Comparison of ENCODE assay signal across 11 cellular contexts in the genomic region with DNA sequence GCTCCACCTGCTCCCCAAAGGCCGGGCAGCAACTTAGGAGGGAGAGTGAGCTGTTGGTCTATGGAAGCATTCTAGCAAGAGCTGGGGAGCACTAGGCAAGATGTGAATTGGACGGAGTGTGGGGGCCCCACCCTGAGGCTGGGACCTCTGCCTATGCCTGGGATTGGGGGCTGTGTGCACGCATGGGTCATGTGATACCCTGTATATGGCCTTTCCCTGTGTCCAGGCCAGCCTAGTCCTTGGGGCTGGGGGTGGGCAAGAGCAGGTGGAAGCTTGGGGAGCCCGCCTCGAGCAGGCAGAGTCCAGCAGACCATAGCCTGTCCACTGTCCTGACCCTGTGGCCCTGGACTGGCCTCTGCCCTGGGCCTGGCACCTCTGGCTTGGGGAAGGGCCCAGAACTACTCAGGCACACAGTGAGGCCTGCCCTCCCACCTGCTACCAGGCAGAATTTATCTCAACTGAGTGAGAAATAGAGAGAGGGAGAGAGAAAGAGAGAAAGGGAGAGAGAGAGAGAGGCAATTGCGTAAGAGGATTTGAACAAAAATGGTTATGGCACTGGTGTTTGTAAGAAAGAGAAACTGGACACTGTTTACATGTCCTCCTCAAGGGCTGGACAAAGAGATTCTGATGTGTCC. TPM values are rescaled to one million over a fixed set of nuclear protein-coding genes. Genes with fewer than 3 reads are reported as not detected.
DNase-seq lines count a peak whose midpoint lies in the region; ATAC-seq, FAIRE-seq and TF ChIP-seq lines count a peak whose summit lies in the region.
"Had no signal": no experiment of that assay in that cellular context is flagged by ENCODE, and none has a peak within 500 bp of the region (broad histone marks: within the 10 kb centered on the region; RNA-seq: fewer than 3 reads in every experiment).

No MANE protein-coding gene starts in this region.

- no peaks in the 10 kb centered on the region for H3K9me3 ChIP-seq in A549
- H3K9me3 ChIP-seq: BE2C had no signal

- 0 out of 6 replicates have a peak, but pooled peaks of 1 of the 2 experiments have one; percentile 3 for ATAC-seq in A549
- no peak for ATAC-seq in natural killer cell treated with Interleukin-12 subunit alpha and Interleukin-12 subunit beta and Interleukin-15 and Interleukin-18, amount 100 ng/mL, for 72 hours
- no peak for ATAC-seq in stimulated activated naive CD8-positive, alpha-beta T cell treated with anti-CD3 and anti-CD28 coated beads, Interleukin-15, Interleukin-2, amounts not matched to agents 100 U/mL and 50 U/mL, for 24 hours
- ATAC-seq: activated CD8-positive, alpha-beta T cell treated with anti-CD3 and anti-CD28 coated beads for 36 hours had no signal

- intact Hi-C loops in CD14-positive monocyte (cut with micrococcal nuclease) = loop anchor here in 1 of 2 donors (5.0 kb wide), 1 partner anchor 33 kb away; a partner anchor contains a TSS

- no peak for TF ChIP-seq RAD21 in A549 (conservative IDR thresholded peaks at IDR 0.05 in 1 of 2, IDR thresholded peaks at IDR 0.05 in 1 of 2)

- peaks cover 7% of the 10 kb centered on the region for H3K4me1 Mint-ChIP-seq in neural crest cell
- H3K4me1 Mint-ChIP-seq in natural killer cell treated with Interleukin-12 subunit alpha and Interleukin-12 subunit beta and Interleukin-15 and Interleukin-18, amount 100 ng/mL, for 72 hours (ENCODE audit: low read depth in 2 of 2) = peaks cover 5 to 15% of the 10 kb centered on the region in 2 donors
- H3K4me1 Mint-ChIP-seq in CD14-positive monocyte = peaks cover 4% of the 10 kb centered on the region

- H3K9me3 Mint-ChIP-seq in neural crest cell (no peaks in the 10 kb centered on the region), CD14-positive monocyte (no peaks in the 10 kb centered on the region)
- H3K9me3 Mint-ChIP-seq in natural killer cell treated with Interleukin-12 subunit alpha and Interleukin-12 subunit beta and Interleukin-15 and Interleukin-18, amount 100 ng/mL, for 72 hours = no peaks in the 10 kb centered on the region
- H3K9me3 Mint-ChIP-seq: activated CD8-positive, alpha-beta T cell treated with anti-CD3 and anti-CD28 coated beads for 36 hours had no signal

- no peak for TF ChIP-seq POLR2A in A549 (IDR thresholded peaks at IDR 0.05; ENCODE audit: low read length)

- CTCF ChIA-PET in A549 (lab: Yijun Ruan, JAX) = interaction anchor here (0.6 to 40.8 kb wide), 6 partner anchors 15 to 381 kb away, joined by 3 to 837 read pairs (median 4); a partner anchor contains a TSS

- TF ChIP-seq EP300 in A549 (IDR thresholded peaks at IDR 0.05) = no peak

- WGBS in A549 (ENCODE audit: missing lambda C conversion rate) = 91% methylated on average over 5 of the region's 6 CpGs

- H3K27ac ChIP-seq in A549 = peak overlapping the region; percentile 67 to 79; a peak in 5 of 6 replicates

- no peak for DNase-seq in A549 (ENCODE audit: low read depth in 1 of 2, low spot score in 1 of 2)
- DNase-seq in NCI-H226 = peak; percentile 49
- DNase-seq in fibroblast of gingiva (ENCODE audit: low read depth) = peak; percentile 79
- DNase-seq in neural crest cell (ENCODE audit: low read depth, low spot score) = no peak
- no peak for DNase-seq in natural killer cell treated with Interleukin-12 subunit alpha and Interleukin-12 subunit beta and Interleukin-15 and Interleukin-18, amount 100 ng/mL, for 72 hours (ENCODE audit: low spot score)
- DNase-seq in SW480 (ENCODE audit: low spot score) = no peak
- DNase-seq in CD14-positive monocyte (ENCODE audit: low spot score) = no peak
- DNase-seq in stimulated activated naive CD8-positive, alpha-beta T cell treated with anti-CD3 and anti-CD28 coated beads, Interleukin-15, Interleukin-2, amounts not matched to agents 100 U/mL and 50 U/mL, for 24 hours = no peak
- DNase-seq: activated CD8-positive, alpha-beta T cell treated with anti-CD3 and anti-CD28 coated beads for 36 hours had no signal

- H3K4me3 ChIP-seq in A549 = no peak overlapping the region

- POLR2A ChIA-PET in A549 (lab: Yijun Ruan, JAX) = interaction anchor here (1.0 kb wide), 1 partner anchor 28 kb away, joined by 3 read pairs; no protein-coding TSS in a partner anchor

- TF ChIP-seq CTCF in A549 (IDR thresholded peaks at IDR 0.05) = no peak
- no peak for TF ChIP-seq CTCF in neural crest cell (conservative IDR thresholded peaks at IDR 0.05)
- no peak for TF ChIP-seq CTCF in CD14-positive monocyte (IDR thresholded peaks at IDR 0.05)

- H3K36me3 Mint-ChIP-seq in neural crest cell (ENCODE audit: low read depth) = no peaks in the 10 kb centered on the region
- no peaks in the 10 kb centered on the region for H3K36me3 Mint-ChIP-seq in natural killer cell treated with Interleukin-12 subunit alpha and Interleukin-12 subunit beta and Interleukin-15 and Interleukin-18, amount 100 ng/mL, for 72 hours
- no peaks in the 10 kb centered on the region for H3K36me3 Mint-ChIP-seq in CD14-positive monocyte

- H3K27me3 Mint-ChIP-seq in neural crest cell (ENCODE audit: low read depth) (no peaks in the 10 kb centered on the region), CD14-positive monocyte (ENCODE audit: low read depth in 3 of 3) (peaks cover 4 to 10% (median 8%) of the 10 kb centered on the region in 3 donors)
- no peaks in the 10 kb centered on the region for H3K27me3 Mint-ChIP-seq in natural killer cell treated with Interleukin-12 subunit alpha and Interleukin-12 subunit beta and Interleukin-15 and Interleukin-18, amount 100 ng/mL, for 72 hours
- H3K27me3 Mint-ChIP-seq: activated CD8-positive, alpha-beta T cell treated with anti-CD3 and anti-CD28 coated beads for 36 hours had no signal

- peaks cover 27% of the 10 kb centered on the region for H3K4me1 ChIP-seq in A549

- peak overlapping the region; percentile 64 for H3K4me2 ChIP-seq in A549

- H3K4me3 Mint-ChIP-seq in neural crest cell = no peak overlapping the region
- H3K4me3 Mint-ChIP-seq in natural killer cell treated with Interleukin-12 subunit alpha and Interleukin-12 subunit beta and Interleukin-15 and Interleukin-18, amount 100 ng/mL, for 72 hours = no peak overlapping the region
- H3K4me3 Mint-ChIP-seq in CD14-positive monocyte = peak overlapping the region in 1 of 2 donors; percentile 3
- H3K4me3 Mint-ChIP-seq: activated CD8-positive, alpha-beta T cell treated with anti-CD3 and anti-CD28 coated beads for 36 hours had no signal

- no peak for FAIRE-seq in A549 (lab: Jason Lieb, UNC)

- peak overlapping the region; percentile 4 for H3K27ac Mint-ChIP-seq in neural crest cell (ENCODE audit: unreplicated experiment)
- peak overlapping the region in 1 of 2 donors; percentile 28 for H3K27ac Mint-ChIP-seq in natural killer cell treated with Interleukin-12 subunit alpha and Interleukin-12 subunit beta and Interleukin-15 and Interleukin-18, amount 100 ng/mL, for 72 hours
- peak overlapping the region in 1 of 7 donors; percentile 7 for H3K27ac Mint-ChIP-seq in CD14-positive monocyte
- H3K27ac Mint-ChIP-seq: activated CD8-positive, alpha-beta T cell treated with anti-CD3 and anti-CD28 coated beads for 36 hours had no signal

RNA-seq across cellular contexts. Expression of a gene that starts 19.1 kb away (rescaled TPM):
- polyA plus RNA-seq in A549 (2011; rRNA removed) (10.0 and 10.7 TPM in 2 replicates), A549 (2017; fragmentation: RNase III; extraction: RNeasy Plus Mini Kit Qiagen cat#74134 plus additional on column Dnase treatment) (7.7 to 10.5 TPM (median 8.7 TPM) in 3 replicates), CD14-positive monocyte (not detected)
- polyA plus RNA-seq in A549 (2012; cell fraction: cytosol; rRNA removed) = 3.5 and 4.3 TPM in 2 replicates
- 3.3 and 4.0 TPM in 2 replicates for polyA plus RNA-seq in A549 (2012; cell fraction: nucleus; rRNA removed)
- 27.2 and 31.7 TPM in 2 replicates for polyA minus RNA-seq in A549 (2011; rRNA and poly(A)+ RNA removed)
- 18.0 and 22.7 TPM in 2 replicates for total RNA-seq in neural crest cell
- total RNA-seq in natural killer cell treated with Interleukin-12 subunit alpha and Interleukin-12 subunit beta and Interleukin-15 and Interleukin-18, amount 100 ng/mL, for 72 hours = 10 to 100 TPM; 28.0 to 35.0 TPM

RNA-seq across cellular contexts. Expression of a gene that starts 19.3 kb away (rescaled TPM):
- polyA plus RNA-seq in A549 (2011; rRNA removed) (0.18 and 0.37 TPM in 2 replicates), A549 (2017; fragmentation: RNase III; extraction: RNeasy Plus Mini Kit Qiagen cat#74134 plus additional on column Dnase treatment) (0.24 to 0.25 TPM (median 0.25 TPM) in 3 replicates), CD14-positive monocyte (not detected)
- polyA plus RNA-seq in A549 (2012; cell fraction: cytosol; rRNA removed) = 0.08 and 0.09 TPM in 2 replicates
- 0.20 and 0.46 TPM in 2 replicates for polyA plus RNA-seq in A549 (2012; cell fraction: nucleus; rRNA removed)
- 0.49 and 0.54 TPM in 2 replicates for polyA minus RNA-seq in A549 (2011; rRNA and poly(A)+ RNA removed)
- not detected in 2 replicates for total RNA-seq in neural crest cell
- not detected for total RNA-seq in natural killer cell treated with Interleukin-12 subunit alpha and Interleukin-12 subunit beta and Interleukin-15 and Interleukin-18, amount 100 ng/mL, for 72 hours
- total RNA-seq: activated CD8-positive, alpha-beta T cell treated with anti-CD3 and anti-CD28 coated beads for 36 hours had no signal
- polyA plus RNA-seq: neural cell had no signal

RNA-seq across cellular contexts. Expression of a gene that starts 25.9 kb away (rescaled TPM):
- polyA plus RNA-seq in A549 (2011; rRNA removed) (0.46 and 0.75 TPM in 2 replicates), A549 (2017; fragmentation: RNase III; extraction: RNeasy Plus Mini Kit Qiagen cat#74134 plus additional on column Dnase treatment) (2.2 to 4.7 TPM (median 3.4 TPM) in 3 replicates), CD14-positive monocyte (under 1 TPM; 0.42 to 0.55 TPM)
- polyA plus RNA-seq in A549 (2012; cell fraction: cytosol; rRNA removed) = 7.9 and 9.7 TPM in 2 replicates
- polyA plus RNA-seq in A549 (2012; cell fraction: nucleus; rRNA removed) = 26.7 and 27.1 TPM in 2 replicates
- 0.15 and 0.54 TPM in 2 replicates for polyA minus RNA-seq in A549 (2011; rRNA and poly(A)+ RNA removed)
- total RNA-seq in neural crest cell = 0.20 and 0.54 TPM in 2 replicates
- 10 to 100 TPM in 1 of 2 donors, 1 to 10 TPM in 1; 2.3 to 12.8 TPM for total RNA-seq in natural killer cell treated with Interleukin-12 subunit alpha and Interleukin-12 subunit beta and Interleukin-15 and Interleukin-18, amount 100 ng/mL, for 72 hours

RNA-seq across cellular contexts. Expression of a gene that starts 34.8 kb away (rescaled TPM):
- polyA plus RNA-seq in A549 (2011; rRNA removed) (140 and 168 TPM in 2 replicates), A549 (2017; fragmentation: RNase III; extraction: RNeasy Plus Mini Kit Qiagen cat#74134 plus additional on column Dnase treatment) (134 to 148 TPM (median 144 TPM) in 3 replicates), CD14-positive monocyte (100 to 1,000 TPM; 121 to 132 TPM)
- 468 and 497 TPM in 2 replicates for polyA plus RNA-seq in A549 (2012; cell fraction: cytosol; rRNA removed)
- 286 and 317 TPM in 2 replicates for polyA plus RNA-seq in A549 (2012; cell fraction: nucleus; rRNA removed)
- polyA minus RNA-seq in A549 (2011; rRNA and poly(A)+ RNA removed) = 134 and 178 TPM in 2 replicates
- total RNA-seq in neural crest cell = 73.8 and 77.5 TPM in 2 replicates
- 100 to 1,000 TPM; 147 to 153 TPM for total RNA-seq in natural killer cell treated with Interleukin-12 subunit alpha and Interleukin-12 subunit beta and Interleukin-15 and Interleukin-18, amount 100 ng/mL, for 72 hours

RNA-seq across cellular contexts. Expression of a gene that starts 35.9 kb away (rescaled TPM):
- 19.4 and 20.4 TPM in 2 replicates for polyA plus RNA-seq in A549 (2011; rRNA removed)
- 13.6 and 19.6 TPM in 2 replicates for polyA plus RNA-seq in A549 (2012; cell fraction: cytosol; rRNA removed)
- 23.0 and 26.3 TPM in 2 replicates for polyA plus RNA-seq in A549 (2012; cell fraction: nucleus; rRNA removed)
- 19.9 to 22.0 TPM (median 20.3 TPM) in 3 replicates for polyA plus RNA-seq in A549 (2017; fragmentation: RNase III; extraction: RNeasy Plus Mini Kit Qiagen cat#74134 plus additional on column Dnase treatment)
- 29.4 and 33.2 TPM in 2 replicates for polyA minus RNA-seq in A549 (2011; rRNA and poly(A)+ RNA removed)
- total RNA-seq in neural crest cell = 50.1 and 52.5 TPM in 2 replicates
- 10 to 100 TPM; 27.7 to 36.7 TPM for total RNA-seq in natural killer cell treated with Interleukin-12 subunit alpha and Interleukin-12 subunit beta and Interleukin-15 and Interleukin-18, amount 100 ng/mL, for 72 hours
- 10 to 100 TPM; 14.0 to 23.2 TPM for polyA plus RNA-seq in CD14-positive monocyte

Comparison
In these comparisons a context has a peak if more than half of its experiments do, and no peak if none do; other contexts are left out.
1. DNase-seq: peak in NCI-H226 (single experiment) and fibroblast of gingiva (single experiment); none in A549 (0 of 2), neural crest cell (single experiment), natural killer cell treated with Interleukin-12 subunit alpha and Interleukin-12 subunit beta and Interleukin-15 and Interleukin-18, amount 100 ng/mL, for 72 hours (single experiment), SW480 (single experiment), CD14-positive monocyte (single experiment) and stimulated activated naive CD8-positive, alpha-beta T cell treated with anti-CD3 and anti-CD28 coated beads, Interleukin-15, Interleukin-2, amounts not matched to agents 100 U/mL and 50 U/mL, for 24 hours (single experiment).